In genomic region chr18:57585421-57585820, GRCh38 we compare ENCODE assay signal across 8 cellular contexts. TPM values are rescaled to one million over a fixed set of nuclear protein-coding genes. Genes with fewer than 3 reads are reported as not detected.
DNase-seq lines count a peak whose midpoint lies in the region; ATAC-seq and TF ChIP-seq lines count a peak whose summit lies in the region.

No MANE protein-coding gene starts in this region.

- no peaks in the 10 kb centered on the region for H3K27me3 ChIP-seq in CD8-positive, alpha-beta T cell (ENCODE audit: insufficient read depth, low read length)
- no peaks in the 10 kb centered on the region for H3K27me3 ChIP-seq in duodenal mucosa (ENCODE audit: control insufficient read depth in 1 of 2, insufficient read depth in 2 of 2, low read length in 2 of 2)

- peaks cover 36% of the 10 kb centered on the region for H3K4me1 Mint-ChIP-seq in CD8-positive, alpha-beta T cell (ENCODE audit: low read depth)
- H3K4me1 Mint-ChIP-seq in neural crest cell = peaks cover 19% of the 10 kb centered on the region

- H3K36me3 ChIP-seq in CD8-positive, alpha-beta T cell (ENCODE audit: insufficient read depth, low read length) = no peaks in the 10 kb centered on the region
- H3K36me3 ChIP-seq in duodenal mucosa (ENCODE audit: control insufficient read depth in 1 of 2, insufficient read depth in 2 of 2, low read length in 2 of 2) = no peaks in the 10 kb centered on the region

- H3K27ac ChIP-seq in CD8-positive, alpha-beta T cell (ENCODE audit: low read depth, low read length) = no peak overlapping the region
- no peak overlapping the region for H3K27ac ChIP-seq in duodenal mucosa (ENCODE audit: low read depth, low read length)

- H3K4me1 ChIP-seq in CD8-positive, alpha-beta T cell (ENCODE audit: insufficient read depth, low read length) = peaks cover 33% of the 10 kb centered on the region
- H3K4me1 ChIP-seq in duodenal mucosa (ENCODE audit: control insufficient read depth in 1 of 2, insufficient read depth in 2 of 2, low read length in 2 of 2) = peaks cover 15 to 16% of the 10 kb centered on the region in 2 donors

- POLR2A ChIA-PET in CD8-positive, alpha-beta T cell (lab: Charles Lee) = interaction anchor here (1.0 to 2.3 kb wide), 2 partner anchors 14 to 45 kb away, joined by 3 to 5 read pairs; no protein-coding TSS in a partner anchor
- POLR2A ChIA-PET in GM10248 (lab: Yijun Ruan, JAX) = no interaction called here

- CTCF ChIA-PET in CD8-positive, alpha-beta T cell (lab: Charles Lee) = no interaction called here
- CTCF ChIA-PET in GM10248 (lab: Yijun Ruan, JAX) = no interaction called here

- peaks cover 13% of the 10 kb centered on the region for H3K36me3 Mint-ChIP-seq in CD8-positive, alpha-beta T cell
- no peaks in the 10 kb centered on the region for H3K36me3 Mint-ChIP-seq in neural crest cell (ENCODE audit: low read depth)

- no peak for ATAC-seq in CD8-positive, alpha-beta T cell
- ATAC-seq in HG03025 (IDR thresholded peaks at IDR 0.05; ENCODE audit: low FRiP score, unreplicated experiment) (no peak), HG02610 (IDR thresholded peaks at IDR 0.05; ENCODE audit: unreplicated experiment) (no peak)

- peak overlapping the region; percentile 88 for H3K4me3 Mint-ChIP-seq in CD8-positive, alpha-beta T cell
- H3K4me3 Mint-ChIP-seq in neural crest cell = peak overlapping the region; percentile 84

- no peak overlapping the region for H3K4me3 ChIP-seq in CD8-positive, alpha-beta T cell (ENCODE audit: low read depth, low read length)
- peak overlapping the region; percentile 86 to 94 for H3K4me3 ChIP-seq in duodenal mucosa (ENCODE audit: low read depth in 1 of 2, low read length in 2 of 2)

- no peaks in the 10 kb centered on the region for H3K9me3 ChIP-seq in CD8-positive, alpha-beta T cell (ENCODE audit: low read length)
- no peaks in the 10 kb centered on the region for H3K9me3 ChIP-seq in duodenal mucosa (ENCODE audit: control insufficient read depth in 1 of 2, low read length in 2 of 2)

- H3K27me3 Mint-ChIP-seq in CD8-positive, alpha-beta T cell (ENCODE audit: low read depth) = no peaks in the 10 kb centered on the region
- H3K27me3 Mint-ChIP-seq in neural crest cell (ENCODE audit: low read depth) = no peaks in the 10 kb centered on the region

- H3K9me3 Mint-ChIP-seq in CD8-positive, alpha-beta T cell = no peaks in the 10 kb centered on the region
- no peaks in the 10 kb centered on the region for H3K9me3 Mint-ChIP-seq in neural crest cell

- TF ChIP-seq CTCF in CD8-positive, alpha-beta T cell (IDR thresholded peaks at IDR 0.05) = no peak
- no peak for TF ChIP-seq CTCF in neural crest cell (conservative IDR thresholded peaks at IDR 0.05)
- TF ChIP-seq CTCF in GM10248 (IDR thresholded peaks at IDR 0.05; ENCODE audit: control extremely low read depth, extremely low read depth, low read depth, missing control alignments) = no peak

- intact Hi-C loops in CD8-positive, alpha-beta T cell (cut with DNase I, micrococcal nuclease) = no loop called here

- H3K27ac Mint-ChIP-seq in CD8-positive, alpha-beta T cell = peak overlapping the region; percentile 85
- H3K27ac Mint-ChIP-seq in neural crest cell (ENCODE audit: unreplicated experiment) = no peak overlapping the region

- DNase-seq in CD8-positive, alpha-beta T cell = no peak
- DNase-seq in NCI-H460 (ENCODE audit: extremely low read depth, low read depth) (peak; percentile 6), neural crest cell (ENCODE audit: low read depth, low spot score) (no peak), GM10248 (ENCODE audit: extremely low spot score) (no peak)
- no peak for DNase-seq in stimulated activated CD8-positive, alpha-beta memory T cell treated with anti-CD3 and anti-CD28 coated beads, Interleukin-4, amount 100 ng/mL, for 48 hours

- H3K9ac ChIP-seq in duodenal mucosa (ENCODE audit: low read depth in 1 of 2, low read length in 2 of 2) = peak overlapping the region; percentile 81 to 85

RNA-seq across cellular contexts. Expression of gene FECH, which starts 1.1 kb away (rescaled TPM):
- total RNA-seq in CD8-positive, alpha-beta T cell = 10 to 100 TPM; 10.6 to 11.3 TPM
- 34.7 and 43.3 TPM in 2 replicates for total RNA-seq in NCI-H460 (2014; rRNA removed; shearing (Covaris generic))
- 38.7 and 83.7 TPM in 2 replicates for polyA plus RNA-seq in NCI-H460 (2014; cell fraction: nucleus; rRNA removed)
- total RNA-seq in neural crest cell = 16.9 and 17.9 TPM in 2 replicates

RNA-seq across cellular contexts. Expression of gene NARS1, which starts 36.2 kb away (rescaled TPM):
- total RNA-seq in CD8-positive, alpha-beta T cell = 100 to 1,000 TPM in 1 of 2 experiments, 10 to 100 TPM in 1; 99.6 to 107 TPM
- 355 and 373 TPM in 2 replicates for total RNA-seq in NCI-H460 (2014; rRNA removed; shearing (Covaris generic))
- polyA plus RNA-seq in NCI-H460 (2014; cell fraction: nucleus; rRNA removed) = 240 and 257 TPM in 2 replicates
- 108 TPM in 2 replicates for total RNA-seq in neural crest cell
